In genomic region chr7:155645652-155646051, GRCh38 we compare ENCODE assay signal across 1 cellular context.
TF ChIP-seq lines count a peak whose summit lies in the region.

No MANE protein-coding gene starts in this region.

TF ChIP-seq in K562, 482 proteins besides CTCF, POLR2A, EP300 and RAD21 (continued from another document):
- TF ChIP-seq ZNF318 (IDR thresholded peaks at IDR 0.05; ENCODE audit: borderline replicate concordance in 1 of 2, low read depth in 1 of 2) (0 out of 4 replicates have a peak, but pooled peaks of 1 of the 2 experiments have one; percentile 10), POLR2H (tag; IDR thresholded peaks at IDR 0.05; ENCODE audit: low read depth) (peak; percentile 62; the same call in 1 of the 2 replicates)
